In genomic region chr2:138239902-138240595, GRCh38 we compare ENCODE assay signal across 15 cellular contexts.
DNase-seq lines count a peak whose midpoint lies in the region; ATAC-seq, FAIRE-seq and TF ChIP-seq lines count a peak whose summit lies in the region.
"Had no signal": no experiment of that assay in that cellular context is flagged by ENCODE, and none has a peak within 500 bp of the region (broad histone marks: within the 10 kb centered on the region; RNA-seq: fewer than 3 reads in every experiment).

No MANE protein-coding gene starts in this region.

- RAD21 ChIA-PET in GM12878 (lab: Charles Lee; ENCODE audit: unreplicated experiment) = interaction anchor here (0.9 kb wide), 1 partner anchor 27 kb away, joined by 4 read pairs; no protein-coding TSS in a partner anchor

- TF ChIP-seq EP300 in GM12878 (IDR thresholded peaks at IDR 0.05; ENCODE audit: borderline replicate concordance in 1 of 2, control insufficient read depth in 1 of 2, low read depth in 2 of 2, low read length in 2 of 2) = no peak

- H3K4me1 ChIP-seq in GM12878 (ENCODE audit: control insufficient read depth, insufficient read depth, low read length) = no peaks in the 10 kb centered on the region
- H3K4me1 ChIP-seq in OCI-LY7 (ENCODE audit: insufficient read depth, low read length, poor library complexity, severe bottlenecking) = no peaks in the 10 kb centered on the region

- H3K27me3 ChIP-seq in GM12878 (replicated peaks in 1 of 2; ENCODE audit: control insufficient read depth in 2 of 2, insufficient read depth in 2 of 2, low read length in 1 of 2) = no peaks in the 10 kb centered on the region
- H3K27me3 ChIP-seq: body of pancreas, heart right ventricle had no signal

- peak; percentile 24 for ATAC-seq in GM12878
- no peak for ATAC-seq in GM19397 (IDR thresholded peaks at IDR 0.05; ENCODE audit: unreplicated experiment)
- ATAC-seq: body of pancreas, GM23338 had no signal

- H3K9me2 ChIP-seq in OCI-LY7 (ENCODE audit: insufficient read depth, low read length) = no peaks in the 10 kb centered on the region

- no peaks in the 10 kb centered on the region for H3K36me3 ChIP-seq in GM12878 (ENCODE audit: control insufficient read depth in 2 of 2, insufficient read depth in 2 of 2, low read length in 1 of 2)
- no peaks in the 10 kb centered on the region for H3K36me3 ChIP-seq in OCI-LY7 (ENCODE audit: insufficient read depth, low read length)
- H3K36me3 ChIP-seq: heart right ventricle had no signal

- BruUV-seq in GM12878 (replicated peaks; lab: Mats Ljungman, UMichigan) = no TSS peak
- BruUV-seq in OCI-LY7 (replicated peaks; lab: Mats Ljungman, UMichigan) = no TSS peak

- FAIRE-seq in GM12878 (lab: Jason Lieb, UNC) = no peak

- H3K79me2 ChIP-seq in GM12878 (ENCODE audit: control insufficient read depth, insufficient read depth, low read length) (no peaks in the 10 kb centered on the region), OCI-LY7 (ENCODE audit: insufficient read depth, low read depth, low read length) (no peaks in the 10 kb centered on the region)

- no peak for TF ChIP-seq RAD21 in GM12878 (IDR thresholded peaks at IDR 0.05; ENCODE audit: insufficient read depth, low read depth, low read length)

- POLR2A ChIA-PET in GM12878 (lab: Charles Lee) (no interaction called here), OCI-LY7 (lab: Charles Lee) (no interaction called here)

- no peaks in the 10 kb centered on the region for H4K20me1 ChIP-seq in GM12878 (ENCODE audit: control insufficient read depth, insufficient read depth)
- no peaks in the 10 kb centered on the region for H4K20me1 ChIP-seq in OCI-LY7 (ENCODE audit: insufficient read depth, low read length)

- DNase-seq in HCEC 1CT = peak; percentile 1
- no peak for DNase-seq in GM12878 (ENCODE audit: low read depth, low spot score)
- peak; percentile 11 for DNase-seq in hepatic stellate cell (ENCODE audit: low spot score)
- peak; percentile 59 for DNase-seq in stromal cell of bone marrow (ENCODE audit: low read depth)
- DNase-seq in HT-29 (ENCODE audit: low spot score) = no peak
- DNase-seq in NCI-H1105 (lab: John Stamatoyannopoulos, UW) = no peak
- no peak for DNase-seq in OCI-LY7 (ENCODE audit: low spot score)
- DNase-seq: activated effector memory CD4-positive, alpha-beta T cell treated with Interleukin-2 at 50 U/mL for 16 hours; body of pancreas; dermis blood vessel endothelial cell; heart right ventricle; NCI-H1930 had no signal

- no peak overlapping the region for H3K27ac ChIP-seq in GM12878 (ENCODE audit: control insufficient read depth, insufficient read depth)
- H3K27ac ChIP-seq in OCI-LY7 (ENCODE audit: low read depth, low read length, poor library complexity, severe bottlenecking) = no peak overlapping the region
- H3K27ac ChIP-seq: body of pancreas, epithelial cell of prostate had no signal

- intact Hi-C loops in GM12878 (cut with micrococcal nuclease; ENCODE audit: unreplicated experiment) = no loop called here
- intact Hi-C loops in OCI-LY7 (cut with micrococcal nuclease; ENCODE audit: unreplicated experiment) = no loop called here

- no peak overlapping the region for H3K4me2 ChIP-seq in GM12878 (ENCODE audit: control insufficient read depth, insufficient read depth)
- H3K4me2 ChIP-seq in OCI-LY7 (ENCODE audit: low read length) = no peak overlapping the region
- H3K4me2 ChIP-seq: GM23338 had no signal

- WGBS in GM12878 (ENCODE audit: insufficient coverage, insufficient replicate concordance, low lambda C conversion rate, missing lambda C conversion rate) = 55% methylated on average over 3 of the region's 3 CpGs

- no peak overlapping the region for H3K4me3 ChIP-seq in GM12878
- no peak overlapping the region for H3K4me3 ChIP-seq in OCI-LY7 (ENCODE audit: low read depth, low read length, poor library complexity, severe bottlenecking)
- H3K4me3 ChIP-seq: body of pancreas, GM23338, heart right ventricle had no signal

- in situ Hi-C loops in GM12878 (cut with MboI) = no loop called here

- no peak overlapping the region for H3K9ac ChIP-seq in GM12878 (ENCODE audit: control insufficient read depth, insufficient read depth, low read length)

- TF ChIP-seq POLR2A in GM12878 (IDR thresholded peaks at IDR 0.05; ENCODE audit: low read depth, low read length) = no peak

- H3K9me3 ChIP-seq in GM12878 (replicated peaks; ENCODE audit: control insufficient read depth, insufficient read depth, low read length) (no peaks in the 10 kb centered on the region), OCI-LY7 (ENCODE audit: low read length) (no peaks in the 10 kb centered on the region)
- H3K9me3 ChIP-seq: body of pancreas, heart right ventricle had no signal

- TF ChIP-seq CTCF in GM12878 (IDR thresholded peaks at IDR 0.05 in 2 of 3, conservative IDR thresholded peaks at IDR 0.05 in 1 of 3; ENCODE audit: control insufficient read depth in 2 of 3, extremely low read depth in 1 of 3, insufficient read depth in 1 of 3, low read depth in 3 of 3, low read length in 3 of 3) (no peak), OCI-LY7 (conservative IDR thresholded peaks at IDR 0.05; ENCODE audit: low read length) (no peak)

- CTCF ChIA-PET in GM12878 (lab: Yijun Ruan, JAX) = interaction anchor here (0.7 kb wide), 1 partner anchor 30 kb away, joined by 3 read pairs; no protein-coding TSS in a partner anchor
- CTCF ChIA-PET in OCI-LY7 (lab: Charles Lee; ENCODE audit: unreplicated experiment) = no interaction called here

- SMC1A ChIA-PET in GM12878 (lab: Charles Lee; ENCODE audit: uncharacterized antibody, unreplicated experiment) = interaction anchor here (0.6 to 1.9 kb wide), 4 partner anchors 10 to 58 kb away, joined by 4 to 5 read pairs (median 5); no protein-coding TSS in a partner anchor

- no peak overlapping the region for H2AFZ ChIP-seq in GM12878 (ENCODE audit: control insufficient read depth, low read depth, low read length)
- H2AFZ ChIP-seq in OCI-LY7 (ENCODE audit: low read length) = no peak overlapping the region
- H2AFZ ChIP-seq: GM23338 had no signal

TF ChIP-seq in GM12878, 131 proteins besides CTCF, POLR2A, EP300 and RAD21:
- TF ChIP-seq SMC3 (IDR thresholded peaks at IDR 0.05; ENCODE audit: borderline replicate concordance, low read length) (no peak), RUNX3 (IDR thresholded peaks at IDR 0.05; ENCODE audit: low read length) (peak; percentile 28; the same call in 1 of the 2 replicates), IKZF1 (conservative IDR thresholded peaks at IDR 0.05) (0 out of 2 replicates have a peak, but pooled peaks have one; percentile 16), BCL11A (IDR thresholded peaks at IDR 0.05; ENCODE audit: low read depth, low read length) (no peak), PAX5 (IDR thresholded peaks at IDR 0.05; ENCODE audit: borderline replicate concordance, low read depth, low read length) (no peak), MTA2 (IDR thresholded peaks at IDR 0.05; ENCODE audit: low read depth) (0 out of 2 replicates have a peak, but pooled peaks have one; percentile 11), ZSCAN29 (IDR thresholded peaks at IDR 0.05) (no peak)

Comparison
In these comparisons a context has a peak if more than half of its experiments do, and no peak if none do; other contexts are left out.
1. DNase-seq: peak in HCEC 1CT (single experiment), hepatic stellate cell (single experiment) and stromal cell of bone marrow (single experiment); none in GM12878 (single experiment), HT-29 (single experiment), NCI-H1105 (single experiment) and OCI-LY7 (single experiment).